In genomic region chr17:75900691-75901533, GRCh38 we compare ENCODE assay signal across 1 cellular context.
TF ChIP-seq lines count a peak whose summit lies in the region.

No MANE protein-coding gene starts in this region.

TF ChIP-seq in GM12878, 131 proteins besides CTCF, POLR2A, EP300 and RAD21:
- TF ChIP-seq ETV6 (conservative IDR thresholded peaks at IDR 0.05 in 1 of 2, IDR thresholded peaks at IDR 0.05 in 1 of 2; ENCODE audit: borderline replicate concordance in 1 of 2, low read depth in 1 of 2) (no peak), MYC (IDR thresholded peaks at IDR 0.05; ENCODE audit: insufficient read depth, insufficient read length, insufficient replicate concordance, low read length, severe bottlenecking) (no peak), GATAD2B (conservative IDR thresholded peaks at IDR 0.05; ENCODE audit: low read depth) (no peak)
